Comparison of ENCODE assay signal across 2 cellular contexts in the genomic region with DNA sequence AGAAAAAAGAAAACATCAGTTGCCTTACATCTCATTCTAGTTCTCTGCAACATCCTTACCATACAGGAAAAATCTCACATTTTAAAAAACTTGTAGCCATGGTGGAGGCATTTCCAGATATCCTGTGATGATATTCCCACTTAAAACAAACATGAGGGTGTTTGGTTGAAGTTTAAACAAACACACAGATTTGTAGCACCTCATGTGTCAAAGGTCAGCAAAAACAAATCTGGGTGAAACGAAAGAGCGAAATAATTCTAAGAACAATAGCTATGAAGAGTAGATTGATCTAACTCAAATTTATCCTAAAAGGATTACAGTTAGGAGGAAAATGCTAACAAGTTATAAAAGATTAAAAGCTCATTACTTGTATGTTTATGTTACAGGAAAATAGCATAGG.
TF ChIP-seq lines count a peak whose summit lies in the region.

No MANE protein-coding gene starts in this region.

TF ChIP-seq in A549, 52 proteins besides CTCF, POLR2A, EP300 and RAD21 (continued from another document):
- TF ChIP-seq PHF8 (IDR thresholded peaks at IDR 0.05; ENCODE audit: borderline replicate concordance, low read depth) (no peak), MAZ (IDR thresholded peaks at IDR 0.05; ENCODE audit: borderline replicate concordance, low read depth, low read length) (no peak), REST (IDR thresholded peaks at IDR 0.05) (no peak), KDM5A (IDR thresholded peaks at IDR 0.05) (no peak)

TF ChIP-seq in HepG2, 621 proteins besides CTCF, POLR2A, EP300 and RAD21 (continued from another document):
- TF ChIP-seq MIER2 (CRISPR knock-in tag; IDR thresholded peaks at IDR 0.05) = no peak
- TF ChIP-seq HMG20A (CRISPR knock-in tag; IDR thresholded peaks at IDR 0.05; ENCODE audit: borderline replicate concordance) = 0 out of 2 replicates have a peak, but pooled peaks have one; percentile 23
- no peak for TF ChIP-seq ARID2 (CRISPR knock-in tag; IDR thresholded peaks at IDR 0.05; ENCODE audit: borderline replicate concordance)
- TF ChIP-seq HMG20B (CRISPR knock-in tag; conservative IDR thresholded peaks at IDR 0.05) = 0 out of 2 replicates have a peak, but pooled peaks have one; percentile 37
- TF ChIP-seq MED1 (CRISPR knock-in tag; IDR thresholded peaks at IDR 0.05) = no peak
- 0 out of 2 replicates have a peak, but pooled peaks have one; percentile 35 for TF ChIP-seq NR2F2 (IDR thresholded peaks at IDR 0.05; ENCODE audit: borderline replicate concordance, low read depth)
- no peak for TF ChIP-seq ARNT (IDR thresholded peaks at IDR 0.05)
- peak; percentile 56; the same call in 1 of the 2 replicates for TF ChIP-seq TBX3 (IDR thresholded peaks at IDR 0.05; ENCODE audit: borderline replicate concordance)
- TF ChIP-seq PAF1 (CRISPR knock-in tag; IDR thresholded peaks at IDR 0.05) = no peak
- TF ChIP-seq ZNF276 (CRISPR knock-in tag; IDR thresholded peaks at IDR 0.05; ENCODE audit: low read depth) = no peak
- TF ChIP-seq, protein P1, sequence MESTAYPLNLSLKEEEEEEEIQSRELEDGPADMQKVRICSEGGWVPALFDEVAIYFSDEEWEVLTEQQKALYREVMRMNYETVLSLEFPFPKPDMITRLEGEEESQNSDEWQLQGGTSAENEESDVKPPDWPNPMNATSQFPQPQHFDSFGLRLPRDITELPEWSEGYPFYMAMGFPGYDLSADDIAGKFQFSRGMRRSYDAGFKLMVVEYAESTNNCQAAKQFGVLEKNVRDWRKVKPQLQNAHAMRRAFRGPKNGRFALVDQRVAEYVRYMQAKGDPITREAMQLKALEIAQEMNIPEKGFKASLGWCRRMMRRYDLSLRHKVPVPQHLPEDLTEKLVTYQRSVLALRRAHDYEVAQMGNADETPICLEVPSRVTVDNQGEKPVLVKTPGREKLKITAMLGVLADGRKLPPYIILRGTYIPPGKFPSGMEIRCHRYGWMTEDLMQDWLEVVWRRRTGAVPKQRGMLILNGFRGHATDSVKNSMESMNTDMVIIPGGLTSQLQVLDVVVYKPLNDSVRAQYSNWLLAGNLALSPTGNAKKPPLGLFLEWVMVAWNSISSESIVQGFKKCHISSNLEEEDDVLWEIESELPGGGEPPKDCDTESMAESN (CRISPR knock-in tag; conservative IDR thresholded peaks at IDR 0.05) = no peak
- no peak for TF ChIP-seq CEBPG (CRISPR knock-in tag; IDR thresholded peaks at IDR 0.05)
- peak; percentile 53 to 65; a peak in 2 of 4 replicates for TF ChIP-seq NR2F1 (CRISPR knock-in tag; IDR thresholded peaks at IDR 0.05)
- peak; percentile 78 for TF ChIP-seq NR2F6 (IDR thresholded peaks at IDR 0.05)
- TF ChIP-seq NR2F6 (CRISPR knock-in tag; IDR thresholded peaks at IDR 0.05) = peak; percentile 46; the same call in 1 of the 2 replicates
- no peak for TF ChIP-seq ATF3 (CRISPR knock-in tag; IDR thresholded peaks at IDR 0.05)
